8 cellular contexts compared by ENCODE assay signal in the genomic region with DNA sequence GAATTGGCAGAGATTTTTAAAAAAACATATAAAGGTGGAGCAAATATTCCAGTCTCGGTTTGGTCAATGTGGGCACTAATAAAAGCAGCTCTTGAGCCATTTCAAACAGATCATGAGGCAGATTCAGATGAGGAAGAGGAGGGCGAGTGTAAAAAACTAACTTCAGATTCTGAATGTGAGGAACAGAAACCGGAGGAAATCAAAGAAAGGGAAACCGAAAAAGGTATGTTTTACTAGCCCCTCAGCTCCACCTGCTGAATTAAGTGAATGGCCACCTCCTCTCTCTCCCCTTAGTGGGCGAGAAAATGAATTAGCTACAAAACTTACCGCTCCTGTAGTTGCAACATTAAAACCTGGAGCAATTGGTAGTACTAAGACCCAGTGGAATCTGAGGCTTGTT. TPM values are rescaled to one million over a fixed set of nuclear protein-coding genes. Genes with fewer than 3 reads are reported as not detected.
DNase-seq lines count a peak whose midpoint lies in the region; ATAC-seq and TF ChIP-seq lines count a peak whose summit lies in the region.
"Not testable (repeated sequence)": the region's sequence is repeated elsewhere in the genome, so short reads cannot be mapped to it uniquely, and the experiment has no call there.

No MANE protein-coding gene starts in this region.

- WGBS in mesendoderm (ENCODE audit: extremely low coverage, insufficient coverage, low lambda C conversion rate): no CpG with 5 or more reads among the region's 6 CpGs

- peaks cover 13% of the 10 kb centered on the region for H3K4me1 ChIP-seq in MM.1S (ENCODE audit: low read length)
- not testable (repeated sequence) for H3K4me1 ChIP-seq in mesendoderm (ENCODE audit: control insufficient read depth, low read depth, low read length)
- H3K4me1 ChIP-seq in skeletal muscle satellite cell (ENCODE audit: control insufficient read depth, insufficient read depth, low read length): peaks cover 74% of the 10 kb centered on the region

- not testable (repeated sequence) for H3K79me2 ChIP-seq in MM.1S (ENCODE audit: low read length); mesendoderm (ENCODE audit: control insufficient read depth, insufficient read depth, low read length)

- H2BK5ac ChIP-seq in mesendoderm (ENCODE audit: low read length): not testable (repeated sequence)

- H3K36me3 Mint-ChIP-seq in T-cell; central memory CD8-positive, alpha-beta T cell (ENCODE audit: insufficient read depth): not testable (repeated sequence)

- H3K27me3 Mint-ChIP-seq in T-cell: peaks cover 25 to 37% of the 10 kb centered on the region in 2 donors
- peaks cover 40% of the 10 kb centered on the region for H3K27me3 Mint-ChIP-seq in central memory CD8-positive, alpha-beta T cell

- not testable (repeated sequence) for H3K23ac ChIP-seq in mesendoderm (ENCODE audit: low read length)

- H4K5ac ChIP-seq in mesendoderm (ENCODE audit: low read length): not testable (repeated sequence)

- H3K4me1 Mint-ChIP-seq in T-cell; central memory CD8-positive, alpha-beta T cell: not testable (repeated sequence)

- peak; percentile 39 for ATAC-seq in HG02973 (IDR thresholded peaks at IDR 0.05; ENCODE audit: unreplicated experiment)
- ATAC-seq in T-cell (replicated peaks in 1 of 4); central memory CD8-positive, alpha-beta T cell (replicated peaks; ENCODE audit: extremely low read depth, poor library complexity, severe bottlenecking): not testable (repeated sequence)

- H3K4me2 ChIP-seq in MM.1S (ENCODE audit: low read depth, low read length): peak overlapping the region; percentile 91
- not testable (repeated sequence) for H3K4me2 ChIP-seq in mesendoderm (ENCODE audit: low read length); skeletal muscle satellite cell (ENCODE audit: low read length)

- H3F3A ChIP-seq in MM.1S (ENCODE audit: insufficient read depth, low read length): not testable (repeated sequence)

- H2AFZ ChIP-seq in MM.1S (ENCODE audit: low read length): not testable (repeated sequence)

- H3K9me3 Mint-ChIP-seq in T-cell; central memory CD8-positive, alpha-beta T cell: not testable (repeated sequence)

- CTCF ChIA-PET in T-cell (lab: Charles Lee): not testable (repeated sequence)

- H4K8ac ChIP-seq in mesendoderm (ENCODE audit: low read depth, low read length): not testable (repeated sequence)

- H3K56ac ChIP-seq in mesendoderm (ENCODE audit: low read length): peak overlapping the region; percentile 19

- not testable (repeated sequence) for H3K9me3 ChIP-seq in MM.1S (replicated peaks; ENCODE audit: insufficient read depth, low read length); skeletal muscle satellite cell (replicated peaks; ENCODE audit: low read length)

- not testable (repeated sequence) for H3K4ac ChIP-seq in mesendoderm (ENCODE audit: low read depth, low read length)

- peak overlapping the region; percentile 1 to 52 (median 9) for H3K4me3 Mint-ChIP-seq in T-cell
- H3K4me3 Mint-ChIP-seq in central memory CD8-positive, alpha-beta T cell: peak overlapping the region; percentile 50

- POLR2A ChIA-PET in T-cell (lab: Charles Lee): interaction anchor here in 1 of 2 donors (0.6 kb wide), 1 partner anchor 1644 kb away, joined by 7 read pairs; no protein-coding TSS in a partner anchor

- not testable (repeated sequence) for H2AK5ac ChIP-seq in mesendoderm (ENCODE audit: low read length)

- not testable (repeated sequence) for H2BK120ac ChIP-seq in mesendoderm (ENCODE audit: low read depth, low read length)

- not testable (repeated sequence) for H3K18ac ChIP-seq in mesendoderm (ENCODE audit: low read length)

- H2BK15ac ChIP-seq in mesendoderm (replicated peaks; ENCODE audit: low read depth): not testable (repeated sequence)

- TF ChIP-seq CTCF in MM.1S (IDR thresholded peaks at IDR 0.05; ENCODE audit: low read length): not testable (repeated sequence)

- not testable (repeated sequence) for H3K27ac ChIP-seq in MM.1S (ENCODE audit: low read length); mesendoderm (ENCODE audit: low read depth, low read length)

- H3K79me1 ChIP-seq in mesendoderm (ENCODE audit: low read length): not testable (repeated sequence)

- H3K9me2 ChIP-seq in MM.1S (replicated peaks; ENCODE audit: insufficient read depth, low read length): not testable (repeated sequence)

- peak overlapping the region in 1 of 2 donors; percentile 41 for H3K27ac Mint-ChIP-seq in T-cell
- not testable (repeated sequence) for H3K27ac Mint-ChIP-seq in central memory CD8-positive, alpha-beta T cell (ENCODE audit: low read depth)

- H3K4me3 ChIP-seq in GM08714 (ENCODE audit: low read length): peak overlapping the region; percentile 52; the same call in 1 of the 2 replicates
- H3K4me3 ChIP-seq in MM.1S (ENCODE audit: low read length): peak overlapping the region; percentile 63
- not testable (repeated sequence) for H3K4me3 ChIP-seq in mesendoderm (ENCODE audit: low read length); skeletal muscle satellite cell (ENCODE audit: low read length)

- DNase-seq in GM19238 (ENCODE audit: insufficient read length, low spot score) (peak; percentile 28), MM.1S (peak; percentile 47)
- DNase-seq in T-cell; central memory CD8-positive, alpha-beta T cell (ENCODE audit: low spot score in 2 of 2); mesendoderm: not testable (repeated sequence)

- not testable (repeated sequence) for H4K20me1 ChIP-seq in MM.1S (ENCODE audit: insufficient read depth, low read length)

- not testable (repeated sequence) for H3K36me3 ChIP-seq in MM.1S (replicated peaks; ENCODE audit: insufficient read depth, low read length); mesendoderm (ENCODE audit: control insufficient read depth, insufficient read depth, low read length); skeletal muscle satellite cell (ENCODE audit: insufficient read depth, low read length)

- H3K9ac ChIP-seq in MM.1S (ENCODE audit: low read length); mesendoderm (ENCODE audit: low read length): not testable (repeated sequence)
- H3K9ac ChIP-seq in skeletal muscle satellite cell (ENCODE audit: low read depth, low read length): peak overlapping the region; percentile 66

- peaks cover 61% of the 10 kb centered on the region for H3K27me3 ChIP-seq in MM.1S (replicated peaks; ENCODE audit: insufficient read depth, low read length)
- not testable (repeated sequence) for H3K27me3 ChIP-seq in mesendoderm (ENCODE audit: insufficient read depth, low read length, poor library complexity); skeletal muscle satellite cell (ENCODE audit: control insufficient read depth, insufficient read depth, low read length)

RNA-seq across cellular contexts. Expression of a gene that starts 55.3 kb away (rescaled TPM):
- 10 to 100 TPM; 19.1 to 51.3 (median 25.6) TPM for total RNA-seq in T-cell
- 110 TPM for polyA plus RNA-seq in mesendoderm (2013, experiment 1 of 2)
- 110 TPM for polyA plus RNA-seq in mesendoderm (2013, experiment 2 of 2)
- total RNA-seq in skeletal muscle satellite cell (2012; rRNA removed): 30.1 and 35.5 TPM in 2 replicates
